In genomic region chr19:8663920-8664670, GRCh38 we compare ENCODE assay signal across 1 cellular context.
TF ChIP-seq lines count a peak whose summit lies in the region.

No MANE protein-coding gene starts in this region.

TF ChIP-seq in GM12878, 131 proteins besides CTCF, POLR2A, EP300 and RAD21:
- TF ChIP-seq MAX (IDR thresholded peaks at IDR 0.05; ENCODE audit: low read depth, low read length) (no peak), BHLHE40 (IDR thresholded peaks at IDR 0.05; ENCODE audit: borderline replicate concordance in 1 of 2, low read depth in 2 of 2, low read length in 1 of 2) (peak in 1 of 2 experiments; percentile 27; a peak in 1 of 4 replicates), MEF2B (IDR thresholded peaks at IDR 0.05; ENCODE audit: partially characterized antibody, poor library complexity, severe bottlenecking) (peak; percentile 39)
